Comparison of ENCODE assay signal across 14 cellular contexts in the genomic region with DNA sequence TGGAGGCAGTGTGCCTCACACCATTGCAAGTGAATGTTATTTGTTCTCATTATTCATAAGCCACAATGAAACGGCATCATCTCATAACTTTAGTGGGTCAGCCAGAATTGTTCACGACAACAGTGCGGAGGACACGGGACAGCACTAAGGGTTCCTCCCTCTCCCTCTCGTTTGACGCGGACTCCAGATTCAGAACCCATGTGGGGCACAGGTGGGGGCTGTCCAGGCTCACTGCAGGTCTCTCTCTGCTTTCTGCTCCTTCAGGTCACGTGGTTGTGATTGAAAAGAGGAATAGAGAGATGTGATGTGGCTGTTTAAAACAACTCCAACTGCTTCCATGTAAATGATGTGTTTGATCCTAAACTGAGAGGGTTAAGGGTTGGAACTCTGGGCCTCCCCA. TPM values are rescaled to one million over a fixed set of nuclear protein-coding genes. Genes with fewer than 3 reads are reported as not detected.
DNase-seq lines count a peak whose midpoint lies in the region; ATAC-seq and TF ChIP-seq lines count a peak whose summit lies in the region.
"Had no signal": no experiment of that assay in that cellular context is flagged by ENCODE, and none has a peak within 500 bp of the region (broad histone marks: within the 10 kb centered on the region; RNA-seq: fewer than 3 reads in every experiment).

No MANE protein-coding gene starts in this region.

- no peak overlapping the region for H2BK20ac ChIP-seq in IMR-90 (ENCODE audit: low read depth, low read length)

- H3K9me3 ChIP-seq in IMR-90 (ENCODE audit: control insufficient read depth, insufficient read depth, low read length): no peaks in the 10 kb centered on the region
- H3K9me3 ChIP-seq: Caco-2, left lung, SJSA1 had no signal

- no peak overlapping the region for H4K5ac ChIP-seq in IMR-90 (ENCODE audit: low read depth, low read length)

- H3K27me3 ChIP-seq in IMR-90 (ENCODE audit: control insufficient read depth, insufficient read depth, low read length): no peaks in the 10 kb centered on the region
- H3K27me3 ChIP-seq: left lung, SJSA1 had no signal

- H3K23ac ChIP-seq in IMR-90 (ENCODE audit: low read depth, low read length): no peak overlapping the region

- no peak overlapping the region for H3K4me3 Mint-ChIP-seq in activated naive CD4-positive, alpha-beta T cell treated with anti-CD3 and anti-CD28 coated beads for 36 hours
- H3K4me3 Mint-ChIP-seq in activated naive CD8-positive, alpha-beta T cell treated with anti-CD3 and anti-CD28 coated beads, Interleukin-2, amount 50 U/mL, for 24 hours: no peak overlapping the region
- peak overlapping the region; percentile 30 for H3K4me3 Mint-ChIP-seq in stimulated activated memory B cell treated with anti-CD40 and anti-IgM and Interleukin-4, amounts not matched to agents 10 μg/mL and 1 μg/mL and 100 μg/mL, for 72 hours
- H3K4me3 Mint-ChIP-seq: WTC11 had no signal

- CTCF ChIA-PET in activated naive CD4-positive, alpha-beta T cell treated with anti-CD3 and anti-CD28 coated beads for 36 hours (lab: Charles Lee): interaction anchor here (1.1 to 1.4 kb wide), 2 partner anchors 93 to 155 kb away, joined by 3 to 4 read pairs; no protein-coding TSS in a partner anchor
- CTCF ChIA-PET in IMR-90 (lab: Yijun Ruan, JAX): no interaction called here

- H3K14ac ChIP-seq in IMR-90 (replicated peaks; ENCODE audit: low read depth, low read length): no peak overlapping the region

- no peak overlapping the region for H4K91ac ChIP-seq in IMR-90 (ENCODE audit: insufficient read depth, low read depth, low read length)

- H2AK5ac ChIP-seq in IMR-90 (ENCODE audit: low read depth, low read length): no peak overlapping the region

- H2AK9ac ChIP-seq in IMR-90 (replicated peaks; ENCODE audit: low read depth, low read length, poor library complexity): no peak overlapping the region

- no peak overlapping the region for H2AFZ ChIP-seq in IMR-90 (replicated peaks; ENCODE audit: low read length, poor library complexity)

- no peaks in the 10 kb centered on the region for H3K36me3 ChIP-seq in IMR-90 (ENCODE audit: control insufficient read depth, insufficient read depth, low read length)
- H3K36me3 ChIP-seq: left lung had no signal

- no peak overlapping the region for H4K8ac ChIP-seq in IMR-90 (ENCODE audit: low read depth in 2 of 2, low read length in 2 of 2)

- DNase-seq in activated naive CD4-positive, alpha-beta T cell treated with anti-CD3 and anti-CD28 coated beads for 36 hours: no peak
- DNase-seq in activated naive CD4-positive, alpha-beta T cell treated with Interleukin-2 at 50 U/mL for 16 hours: no peak
- DNase-seq in IMR-90 (no peak), NCI-H526 treated with DMSO at 0.1 percent for 48 hours (lab: John Stamatoyannopoulos, UW) (no peak)
- no peak for DNase-seq in activated naive CD8-positive, alpha-beta T cell treated with anti-CD3 and anti-CD28 coated beads, Interleukin-2, amount 50 U/mL, for 24 hours
- DNase-seq: Caco-2, left lung, NCI-H1694, NCI-H82 had no signal

- H2BK120ac ChIP-seq in IMR-90 (ENCODE audit: low read depth, low read length): no peak overlapping the region

- no peak overlapping the region for H3K4me2 ChIP-seq in IMR-90 (ENCODE audit: low read depth, low read length)

- H4K20me1 ChIP-seq in IMR-90 (ENCODE audit: insufficient read depth, low read length): no peaks in the 10 kb centered on the region

- WGBS in IMR-90 (ENCODE audit: extremely low coverage in 2 of 2, insufficient read length in 1 of 2), 2 experiments: no CpG with 5 or more reads among the region's 8 CpGs

- 0 out of 2 replicates have a peak overlapping the region, but pooled peaks have one; percentile 3 for H3K4ac ChIP-seq in IMR-90 (ENCODE audit: low read depth, low read length)

- no peak for TF ChIP-seq CTCF in IMR-90 (conservative IDR thresholded peaks at IDR 0.05; ENCODE audit: low read depth, low read length)

- H3K4me1 ChIP-seq in IMR-90 (ENCODE audit: control insufficient read depth, insufficient read depth, low read length): no peaks in the 10 kb centered on the region
- H3K4me1 ChIP-seq: SJSA1 had no signal

- no peak overlapping the region for H3K4me3 ChIP-seq in IMR-90 (ENCODE audit: insufficient read depth, low read depth, low read length)
- H3K4me3 ChIP-seq: left lung, SJSA1 had no signal

- H3K18ac ChIP-seq in IMR-90 (ENCODE audit: low read depth, low read length): no peak overlapping the region

- H2BK15ac ChIP-seq in IMR-90 (ENCODE audit: low read depth, low read length): no peak overlapping the region

- no peak for ATAC-seq in IMR-90 (ENCODE audit: low read depth)
- ATAC-seq in activated naive CD8-positive, alpha-beta T cell treated with anti-CD3 and anti-CD28 coated beads, Interleukin-2, amount 50 U/mL, for 24 hours: no peak
- peak; percentile 59 for ATAC-seq in stimulated activated memory B cell treated with anti-CD40 and anti-IgM and Interleukin-4, amounts not matched to agents 10 μg/mL and 1 μg/mL and 100 μg/mL, for 72 hours
- ATAC-seq in GM19023 (IDR thresholded peaks at IDR 0.05; ENCODE audit: unreplicated experiment): no peak
- ATAC-seq: left lung, Panc1, WTC11 had no signal

- no peak overlapping the region for H3K27ac ChIP-seq in IMR-90 (ENCODE audit: insufficient read depth, low read length)
- H3K27ac ChIP-seq: left lung, SJSA1 had no signal

- no peak overlapping the region for H3K9ac ChIP-seq in IMR-90 (ENCODE audit: low read depth, low read length)

- TF ChIP-seq POLR2A in IMR-90 (IDR thresholded peaks at IDR 0.05; ENCODE audit: low read depth, low read length): no peak

- intact Hi-C loops in activated naive CD4-positive, alpha-beta T cell treated with anti-CD3 and anti-CD28 coated beads for 36 hours (cut with micrococcal nuclease): loop anchor here (1.0 kb wide), 1 partner anchor 8 kb away; no protein-coding TSS in a partner anchor
- intact Hi-C loops in IMR-90 (cut with micrococcal nuclease): no loop called here

- dilution Hi-C loops in IMR-90 (cut with HindIII; ENCODE audit: low sequenced_read_pairs, unreplicated experiment): no loop called here

- H3K36me3 Mint-ChIP-seq in activated naive CD4-positive, alpha-beta T cell treated with anti-CD3 and anti-CD28 coated beads for 36 hours (ENCODE audit: low read depth): peaks cover 14% of the 10 kb centered on the region
- peaks cover 6% of the 10 kb centered on the region for H3K36me3 Mint-ChIP-seq in activated naive CD8-positive, alpha-beta T cell treated with anti-CD3 and anti-CD28 coated beads, Interleukin-2, amount 50 U/mL, for 24 hours (ENCODE audit: low read depth)
- peaks cover 49% of the 10 kb centered on the region for H3K36me3 Mint-ChIP-seq in stimulated activated memory B cell treated with anti-CD40 and anti-IgM and Interleukin-4, amounts not matched to agents 10 μg/mL and 1 μg/mL and 100 μg/mL, for 72 hours
- H3K36me3 Mint-ChIP-seq: WTC11 had no signal

- no peaks in the 10 kb centered on the region for H3K9me3 Mint-ChIP-seq in activated naive CD4-positive, alpha-beta T cell treated with anti-CD3 and anti-CD28 coated beads for 36 hours
- H3K9me3 Mint-ChIP-seq in activated naive CD8-positive, alpha-beta T cell treated with anti-CD3 and anti-CD28 coated beads, Interleukin-2, amount 50 U/mL, for 24 hours: peaks cover 4% of the 10 kb centered on the region
- H3K9me3 Mint-ChIP-seq in stimulated activated memory B cell treated with anti-CD40 and anti-IgM and Interleukin-4, amounts not matched to agents 10 μg/mL and 1 μg/mL and 100 μg/mL, for 72 hours: peaks cover 4% of the 10 kb centered on the region
- H3K9me3 Mint-ChIP-seq: WTC11 had no signal

- no peak for TF ChIP-seq RAD21 in IMR-90 (IDR thresholded peaks at IDR 0.05; ENCODE audit: low read length)

- peaks cover 0 to 3% of the 10 kb centered on the region in 2 experiments; a peak in 1 of 4 replicates for H3K79me1 ChIP-seq in IMR-90 (ENCODE audit: low read depth in 1 of 2, low read length in 2 of 2)

- in situ Hi-C loops in IMR-90 (cut with MboI; ENCODE audit: low sequenced_read_pairs): no loop called here

- POLR2A ChIA-PET in IMR-90 (lab: Charles Lee; ENCODE audit: unreplicated experiment): no interaction called here

- H3K56ac ChIP-seq in IMR-90 (ENCODE audit: extremely low read depth, insufficient read depth, low read length): no peak overlapping the region

- peaks cover 7% of the 10 kb centered on the region for H3K9me1 ChIP-seq in IMR-90 (ENCODE audit: insufficient read depth, low read length)

- H2BK5ac ChIP-seq in IMR-90 (ENCODE audit: low read depth, low read length, poor library complexity, severe bottlenecking): no peak overlapping the region

- no TSS peak for BruUV-seq in IMR-90 (replicated peaks; lab: Mats Ljungman, UMichigan)

- peak overlapping the region; percentile 54 for H3K27ac Mint-ChIP-seq in activated naive CD4-positive, alpha-beta T cell treated with anti-CD3 and anti-CD28 coated beads for 36 hours
- peak overlapping the region; percentile 85 for H3K27ac Mint-ChIP-seq in activated naive CD8-positive, alpha-beta T cell treated with anti-CD3 and anti-CD28 coated beads, Interleukin-2, amount 50 U/mL, for 24 hours
- peak overlapping the region; percentile 79 for H3K27ac Mint-ChIP-seq in stimulated activated memory B cell treated with anti-CD40 and anti-IgM and Interleukin-4, amounts not matched to agents 10 μg/mL and 1 μg/mL and 100 μg/mL, for 72 hours
- H3K27ac Mint-ChIP-seq: WTC11 had no signal

- no peaks in the 10 kb centered on the region for H3K27me3 Mint-ChIP-seq in activated naive CD4-positive, alpha-beta T cell treated with anti-CD3 and anti-CD28 coated beads for 36 hours (ENCODE audit: low read depth)
- H3K27me3 Mint-ChIP-seq in activated naive CD8-positive, alpha-beta T cell treated with anti-CD3 and anti-CD28 coated beads, Interleukin-2, amount 50 U/mL, for 24 hours: no peaks in the 10 kb centered on the region
- H3K27me3 Mint-ChIP-seq in stimulated activated memory B cell treated with anti-CD40 and anti-IgM and Interleukin-4, amounts not matched to agents 10 μg/mL and 1 μg/mL and 100 μg/mL, for 72 hours: no peaks in the 10 kb centered on the region

- peaks cover 91% of the 10 kb centered on the region for H3K4me1 Mint-ChIP-seq in activated naive CD4-positive, alpha-beta T cell treated with anti-CD3 and anti-CD28 coated beads for 36 hours (ENCODE audit: low read depth)
- H3K4me1 Mint-ChIP-seq in activated naive CD8-positive, alpha-beta T cell treated with anti-CD3 and anti-CD28 coated beads, Interleukin-2, amount 50 U/mL, for 24 hours: peaks cover 94% of the 10 kb centered on the region
- peaks cover 69% of the 10 kb centered on the region for H3K4me1 Mint-ChIP-seq in stimulated activated memory B cell treated with anti-CD40 and anti-IgM and Interleukin-4, amounts not matched to agents 10 μg/mL and 1 μg/mL and 100 μg/mL, for 72 hours
- H3K4me1 Mint-ChIP-seq: WTC11 had no signal

TF ChIP-seq in IMR-90, 13 proteins besides CTCF, POLR2A, EP300 and RAD21 (continues in another document):
- TF ChIP-seq RFX5 (IDR thresholded peaks at IDR 0.05; ENCODE audit: low read depth, low read length): no peak
- TF ChIP-seq MXI1 (IDR thresholded peaks at IDR 0.05; ENCODE audit: borderline replicate concordance, low read depth, low read length): no peak

RNA-seq across cellular contexts. Expression of gene RUNX1, which starts 13.5 kb away (rescaled TPM):
- 10 to 100 TPM; 36.9 to 41.0 TPM for total RNA-seq in activated naive CD4-positive, alpha-beta T cell treated with anti-CD3 and anti-CD28 coated beads for 36 hours
- total RNA-seq in IMR-90 (2012; rRNA removed): 16.7 and 56.5 TPM in 2 replicates
- 34.5 and 45.0 TPM in 2 replicates for polyA plus RNA-seq in IMR-90 (2012; rRNA removed)
- polyA plus RNA-seq in IMR-90 (2012; cell fraction: cytosol; rRNA removed): 33.2 and 58.6 TPM in 2 replicates
- 85.5 and 137 TPM in 2 replicates for polyA plus RNA-seq in IMR-90 (2012; cell fraction: nucleus; rRNA removed; ENCODE audit: low replicate concordance)
